10 cellular contexts compared by ENCODE assay signal in the genomic region with DNA sequence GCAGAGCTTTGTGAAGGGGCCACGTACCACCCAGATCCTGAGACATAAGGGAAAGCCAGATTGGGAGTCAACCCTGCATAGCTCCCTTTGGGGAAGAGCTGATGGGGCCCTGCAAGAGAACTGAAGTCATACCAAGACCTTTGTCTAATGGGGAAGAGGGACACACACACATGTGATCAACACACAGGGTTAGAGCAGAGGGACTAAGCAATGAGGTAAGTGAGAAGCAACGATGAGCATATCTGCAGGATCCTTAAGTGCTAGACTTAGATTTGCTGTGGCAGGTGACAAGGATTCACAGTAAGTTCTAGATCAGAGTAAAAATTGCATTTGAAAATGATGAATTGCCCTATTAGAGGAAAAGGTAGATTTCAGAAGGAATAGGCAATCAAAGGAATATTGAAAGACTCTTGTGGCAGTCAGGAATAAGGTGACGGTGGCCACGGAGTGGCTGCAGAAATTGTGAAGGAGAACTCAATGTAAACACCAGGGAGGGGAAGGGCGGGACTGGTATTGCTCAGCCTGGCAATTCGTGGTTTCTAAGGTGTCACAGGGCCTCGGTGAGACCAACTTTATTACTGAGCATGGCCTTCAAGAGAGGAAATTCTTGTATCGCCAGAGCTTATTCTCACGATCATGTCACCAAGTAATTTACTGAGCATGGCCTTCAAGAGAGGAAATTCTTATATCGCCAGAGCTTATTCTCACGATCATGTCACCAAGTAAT. TPM values are rescaled to one million over a fixed set of nuclear protein-coding genes. Genes with fewer than 3 reads are reported as not detected.
DNase-seq lines count a peak whose midpoint lies in the region; ATAC-seq and TF ChIP-seq lines count a peak whose summit lies in the region.
"Not testable (repeated sequence)": the region's sequence is repeated elsewhere in the genome, so short reads cannot be mapped to it uniquely, and the experiment has no call there.
"Had no signal": no experiment of that assay in that cellular context is flagged by ENCODE, and none has a peak within 500 bp of the region (broad histone marks: within the 10 kb centered on the region; RNA-seq: fewer than 3 reads in every experiment).

No MANE protein-coding gene starts in this region.

- H3K9me3 Mint-ChIP-seq in CD8-positive, alpha-beta memory T cell; activated CD4-positive, alpha-beta memory T cell treated with anti-CD3 and anti-CD28 coated beads for 36 hours; activated naive CD8-positive, alpha-beta T cell (ENCODE audit: low read depth); naive B cell; stimulated activated memory B cell treated with anti-CD40 and anti-IgM and Interleukin-4, amounts not matched to agents 10 μg/mL and 1 μg/mL and 100 μg/mL, for 72 hours: not testable (repeated sequence)

- not testable (repeated sequence) for H3K36me3 Mint-ChIP-seq in CD8-positive, alpha-beta memory T cell; activated CD4-positive, alpha-beta memory T cell treated with anti-CD3 and anti-CD28 coated beads for 36 hours; activated naive CD8-positive, alpha-beta T cell; naive B cell; stimulated activated memory B cell treated with anti-CD40 and anti-IgM and Interleukin-4, amounts not matched to agents 10 μg/mL and 1 μg/mL and 100 μg/mL, for 72 hours

- peaks cover 43% of the 10 kb centered on the region for H3K4me1 ChIP-seq in CD8-positive, alpha-beta memory T cell (ENCODE audit: insufficient read depth, low read length)

- peak in 2 of 5 donors; percentile 26 to 62 for DNase-seq in CD8-positive, alpha-beta memory T cell
- DNase-seq in MV-4-11 (lab: John Stamatoyannopoulos, UW) (peak; percentile 24), erythroblast (lab: John Stamatoyannopoulos, UW) (peak; percentile 32 to 55)
- peak; percentile 51 for DNase-seq in activated CD4-positive, alpha-beta memory T cell treated with anti-CD3 and anti-CD28 coated beads for 36 hours
- DNase-seq in naive B cell = not testable (repeated sequence)

- peak overlapping the region; percentile 38 for H3K27ac ChIP-seq in CD8-positive, alpha-beta memory T cell (ENCODE audit: low read depth, low read length)

- peak overlapping the region; percentile 7 to 82 (median 70) for H3K4me3 Mint-ChIP-seq in CD8-positive, alpha-beta memory T cell
- H3K4me3 Mint-ChIP-seq in activated CD4-positive, alpha-beta memory T cell treated with anti-CD3 and anti-CD28 coated beads for 36 hours; activated naive CD8-positive, alpha-beta T cell; stimulated activated memory B cell treated with anti-CD40 and anti-IgM and Interleukin-4, amounts not matched to agents 10 μg/mL and 1 μg/mL and 100 μg/mL, for 72 hours: not testable (repeated sequence)
- H3K4me3 Mint-ChIP-seq in naive B cell = peak overlapping the region in 5 of 8 donors; percentile 15 to 64 (median 40)

- peak in 1 of 2 donors; percentile 45 for ATAC-seq in naive B cell (ENCODE audit: low read depth in 2 of 2)
- ATAC-seq in stimulated activated memory B cell treated with anti-CD40 and anti-IgM and Interleukin-4, amounts not matched to agents 10 μg/mL and 1 μg/mL and 100 μg/mL, for 72 hours = not testable (repeated sequence)

- H3K27me3 ChIP-seq in CD8-positive, alpha-beta memory T cell (ENCODE audit: insufficient read depth, low read length, poor library complexity, severe bottlenecking) = not testable (repeated sequence)

- not testable (repeated sequence) for H3K27me3 Mint-ChIP-seq in CD8-positive, alpha-beta memory T cell; activated CD4-positive, alpha-beta memory T cell treated with anti-CD3 and anti-CD28 coated beads for 36 hours; activated naive CD8-positive, alpha-beta T cell; naive B cell; stimulated activated memory B cell treated with anti-CD40 and anti-IgM and Interleukin-4, amounts not matched to agents 10 μg/mL and 1 μg/mL and 100 μg/mL, for 72 hours

- H3K4me3 ChIP-seq in CD8-positive, alpha-beta memory T cell (ENCODE audit: low read length) = not testable (repeated sequence)

- H3K9me3 ChIP-seq in CD8-positive, alpha-beta memory T cell (ENCODE audit: low read length) = not testable (repeated sequence)

- POLR2A ChIA-PET in CD8-positive, alpha-beta memory T cell (lab: Charles Lee); activated CD4-positive, alpha-beta memory T cell treated with anti-CD3 and anti-CD28 coated beads for 36 hours (lab: Charles Lee): not testable (repeated sequence)

- not testable (repeated sequence) for H3K36me3 ChIP-seq in CD8-positive, alpha-beta memory T cell (ENCODE audit: insufficient read depth, low read length)

- not testable (repeated sequence) for TF ChIP-seq POLR2A in erythroblast (IDR thresholded peaks at IDR 0.05; ENCODE audit: low read length)

- H3K4me1 Mint-ChIP-seq in CD8-positive, alpha-beta memory T cell = peaks cover 69 to 73% (median 72%) of the 10 kb centered on the region in 3 donors
- peaks cover 49% of the 10 kb centered on the region for H3K4me1 Mint-ChIP-seq in activated CD4-positive, alpha-beta memory T cell treated with anti-CD3 and anti-CD28 coated beads for 36 hours (ENCODE audit: low read depth)
- peaks cover 41% of the 10 kb centered on the region for H3K4me1 Mint-ChIP-seq in activated naive CD8-positive, alpha-beta T cell (ENCODE audit: low read depth)
- H3K4me1 Mint-ChIP-seq in naive B cell = peaks cover 19 to 38% (median 37%) of the 10 kb centered on the region in 3 donors
- H3K4me1 Mint-ChIP-seq in stimulated activated memory B cell treated with anti-CD40 and anti-IgM and Interleukin-4, amounts not matched to agents 10 μg/mL and 1 μg/mL and 100 μg/mL, for 72 hours = peaks cover 41% of the 10 kb centered on the region

- H3K27ac Mint-ChIP-seq in CD8-positive, alpha-beta memory T cell = peak overlapping the region; percentile 72 to 94 (median 93)
- H3K27ac Mint-ChIP-seq in activated CD4-positive, alpha-beta memory T cell treated with anti-CD3 and anti-CD28 coated beads for 36 hours = peak overlapping the region; percentile 21
- peak overlapping the region; percentile 30 for H3K27ac Mint-ChIP-seq in activated naive CD8-positive, alpha-beta T cell
- H3K27ac Mint-ChIP-seq in naive B cell = peak overlapping the region in 5 of 6 donors; percentile 34 to 81 (median 48)
- H3K27ac Mint-ChIP-seq in stimulated activated memory B cell treated with anti-CD40 and anti-IgM and Interleukin-4, amounts not matched to agents 10 μg/mL and 1 μg/mL and 100 μg/mL, for 72 hours = peak overlapping the region; percentile 54

- CTCF ChIA-PET in CD8-positive, alpha-beta memory T cell (lab: Charles Lee); activated CD4-positive, alpha-beta memory T cell treated with anti-CD3 and anti-CD28 coated beads for 36 hours (lab: Charles Lee): not testable (repeated sequence)

- intact Hi-C loops in activated CD4-positive, alpha-beta memory T cell treated with anti-CD3 and anti-CD28 coated beads for 36 hours (cut with micrococcal nuclease) = not testable (repeated sequence)

RNA-seq across cellular contexts. Expression of a gene that starts 4.5 kb away (rescaled TPM):
- total RNA-seq in CD8-positive, alpha-beta memory T cell = 1 to 10 TPM in 1 of 2 experiments, under 1 TPM in 1; 0.58 to 1.1 TPM
- polyA plus RNA-seq in CD8-positive, alpha-beta memory T cell = 44.6 TPM
- total RNA-seq in activated CD4-positive, alpha-beta memory T cell treated with anti-CD3 and anti-CD28 coated beads for 36 hours = not detected
- 1 to 10 TPM in 4 of 6 donors, under 1 TPM in 2; 0.33 to 3.1 (median 1.3) TPM for polyA plus RNA-seq in naive B cell (ENCODE audit: low read depth in 6 of 6)
- total RNA-seq: H9, HepG2, SJCRH30 had no signal
- polyA plus RNA-seq: HepG2 had no signal

RNA-seq across cellular contexts. Expression of a gene that starts 20.8 kb away (rescaled TPM):
- 1 to 10 TPM in 1 of 2 experiments, under 1 TPM in 1; 0.90 to 1.3 TPM for total RNA-seq in CD8-positive, alpha-beta memory T cell
- polyA plus RNA-seq in CD8-positive, alpha-beta memory T cell = 1.4 TPM
- total RNA-seq in activated CD4-positive, alpha-beta memory T cell treated with anti-CD3 and anti-CD28 coated beads for 36 hours = under 1 TPM; 0.48 to 0.53 TPM
- under 1 TPM in 2 of 6 donors, not detected in 4; 0.12 to 0.13 TPM for polyA plus RNA-seq in naive B cell (ENCODE audit: low read depth in 6 of 6)
- total RNA-seq: H9, HepG2 had no signal

RNA-seq across cellular contexts. Expression of a gene that starts 39.9 kb away (rescaled TPM):
- under 1 TPM; 0.46 to 0.82 TPM for total RNA-seq in CD8-positive, alpha-beta memory T cell
- not detected for polyA plus RNA-seq in CD8-positive, alpha-beta memory T cell
- under 1 TPM in 1 of 2 experiments, not detected in 1; 0.14 TPM for total RNA-seq in activated CD4-positive, alpha-beta memory T cell treated with anti-CD3 and anti-CD28 coated beads for 36 hours
- polyA plus RNA-seq in naive B cell (ENCODE audit: low read depth in 6 of 6) = 1 to 10 TPM in 4 of 6 donors, under 1 TPM in 2; 0.23 to 5.0 (median 1.4) TPM
- total RNA-seq: HepG2 had no signal

Comparison
In these comparisons a context has a peak if more than half of its experiments do, and no peak if none do; other contexts are left out.
1. H3K27ac Mint-ChIP-seq: peak in every context shown above with its lines; median percentile 93 in CD8-positive, alpha-beta memory T cell; 54 in stimulated activated memory B cell treated with anti-CD40 and anti-IgM and Interleukin-4, amounts not matched to agents 10 μg/mL and 1 μg/mL and 100 μg/mL, for 72 hours; 48 in naive B cell; 30 in activated naive CD8-positive, alpha-beta T cell; 21 in activated CD4-positive, alpha-beta memory T cell treated with anti-CD3 and anti-CD28 coated beads for 36 hours.